In the genomic region with DNA sequence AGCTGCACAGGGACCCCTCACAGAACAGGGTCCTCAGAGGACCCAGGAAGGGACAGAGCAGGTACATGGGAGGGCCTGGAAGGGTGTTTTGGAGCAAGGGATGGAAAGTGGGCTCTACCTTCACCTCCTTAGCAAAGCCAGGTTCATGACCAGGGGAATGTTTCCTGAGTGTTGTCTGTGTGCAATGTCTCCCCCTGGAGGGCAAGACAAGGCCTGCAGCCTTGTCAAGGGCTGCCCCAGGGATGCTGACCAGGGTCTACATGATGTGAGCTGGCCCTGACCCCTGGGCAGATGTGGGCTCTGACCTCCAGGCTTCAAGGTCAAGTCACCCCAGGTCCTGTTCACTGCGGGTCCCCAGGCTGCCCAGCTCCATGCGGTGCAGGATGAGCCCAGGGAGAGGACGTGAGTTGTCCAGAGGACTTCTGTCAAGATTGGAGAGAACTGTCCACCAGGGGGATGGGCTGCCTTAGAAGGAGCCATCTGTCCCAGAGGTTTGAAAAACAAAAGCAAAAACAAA, we compare ENCODE assay signal across 8 cellular contexts. TPM values are rescaled to one million over a fixed set of nuclear protein-coding genes. Genes with fewer than 3 reads are reported as not detected.
A peak's percentile ranks its signal among the peaks of the same experiment; 100 is the strongest.
DNase-seq lines count a peak whose midpoint lies in the region; ATAC-seq and TF ChIP-seq lines count a peak whose summit lies in the region.

No MANE protein-coding gene starts in this region.

- TF ChIP-seq EP300 in suprapubic skin (IDR thresholded peaks at IDR 0.05), result no peak

- no peaks in the 10 kb centered on the region for H3K27me3 ChIP-seq in CD4-positive, alpha-beta T cell (ENCODE audit: control insufficient read depth, insufficient read depth, low read length)
- H3K27me3 ChIP-seq in HAP-1 (ENCODE audit: low read depth) (no peaks in the 10 kb centered on the region), PC-3 (ENCODE audit: low read length) (no peaks in the 10 kb centered on the region), suprapubic skin (no peaks in the 10 kb centered on the region)

- no peaks in the 10 kb centered on the region for H3K36me3 Mint-ChIP-seq in CD4-positive, alpha-beta T cell (ENCODE audit: low read depth)
- peaks cover 2% of the 10 kb centered on the region for H3K36me3 Mint-ChIP-seq in activated T-helper 2 cell treated with anti-CD3 and anti-CD28 coated beads, Interferon-gamma antibody, Interleukin-2, Interleukin-4, amounts not matched to agents 10 μg/mL and 5 μg/mL and 100 μg/mL, durations not matched to agents 14 hours and 24 hours and 36 hours (ENCODE audit: low read depth)

- peak; percentile 85 for ATAC-seq in CD4-positive, alpha-beta T cell (ENCODE audit: poor library complexity)
- peak; percentile 71 for ATAC-seq in PC-3
- ATAC-seq in omental fat pad (ENCODE audit: low FRiP score), result no peak
- no peak for ATAC-seq in GM21825 (IDR thresholded peaks at IDR 0.05; ENCODE audit: unreplicated experiment)

- peaks cover 38% of the 10 kb centered on the region for H3K4me1 Mint-ChIP-seq in CD4-positive, alpha-beta T cell (ENCODE audit: low read depth)
- H3K4me1 Mint-ChIP-seq in activated T-helper 2 cell treated with anti-CD3 and anti-CD28 coated beads, Interferon-gamma antibody, Interleukin-2, Interleukin-4, amounts not matched to agents 10 μg/mL and 5 μg/mL and 100 μg/mL, durations not matched to agents 14 hours and 24 hours and 36 hours (ENCODE audit: low read depth), result peaks cover 38% of the 10 kb centered on the region

- H4K20me1 ChIP-seq in PC-3 (ENCODE audit: low read length), result no peaks in the 10 kb centered on the region

- H3K36me3 ChIP-seq in HAP-1 (replicated peaks) (no peaks in the 10 kb centered on the region), PC-3 (ENCODE audit: low read depth, low read length) (no peaks in the 10 kb centered on the region), suprapubic skin (no peaks in the 10 kb centered on the region)

- BruUV-seq in PC-3 (replicated peaks; lab: Mats Ljungman, UMichigan), result no TSS peak

- H3K79me2 ChIP-seq in PC-3 (ENCODE audit: low read length), result no peaks in the 10 kb centered on the region

- in situ Hi-C loops in HAP-1 (cut with MboI; ENCODE audit: low sequenced_read_pairs), result loop anchor here (5.0 kb wide), 1 partner anchor 77 kb away; no protein-coding TSS in a partner anchor

- 0 out of 2 replicates have a peak overlapping the region, but pooled peaks have one; percentile 17 for H3K4me2 ChIP-seq in PC-3 (ENCODE audit: low read length)

- peak overlapping the region; percentile 72 for H3K4me3 Mint-ChIP-seq in CD4-positive, alpha-beta T cell
- peak overlapping the region; percentile 90 for H3K4me3 Mint-ChIP-seq in activated T-helper 2 cell treated with anti-CD3 and anti-CD28 coated beads, Interferon-gamma antibody, Interleukin-2, Interleukin-4, amounts not matched to agents 10 μg/mL and 5 μg/mL and 100 μg/mL, durations not matched to agents 14 hours and 24 hours and 36 hours (ENCODE audit: low read depth)

- H3F3A ChIP-seq in PC-3 (ENCODE audit: low read length, unreplicated experiment), result no peaks in the 10 kb centered on the region

- H3K27ac ChIP-seq in CD4-positive, alpha-beta T cell (ENCODE audit: low read depth, low read length), result peak overlapping the region; percentile 56
- H3K27ac ChIP-seq in PC-3 (ENCODE audit: low read length), result no peak overlapping the region
- H3K27ac ChIP-seq in suprapubic skin, result peak overlapping the region; percentile 59

- no peak overlapping the region for H3K9ac ChIP-seq in PC-3 (ENCODE audit: low read length)

- peak; percentile 49 to 73 (median 58) for DNase-seq in CD4-positive, alpha-beta T cell
- peak; percentile 40 to 82 for DNase-seq in HAP-1 (ENCODE audit: low spot score in 2 of 2)
- peak; percentile 71 for DNase-seq in PC-3
- DNase-seq in activated T-helper 2 cell treated with anti-CD3 and anti-CD28 coated beads, Interferon-gamma antibody, Interleukin-2, Interleukin-4, amounts not matched to agents 10 μg/mL and 5 μg/mL and 100 μg/mL, durations not matched to agents 14 hours and 24 hours and 36 hours (ENCODE audit: low spot score), result peak; percentile 61
- DNase-seq in foreskin melanocyte, result peak; percentile 59
- DNase-seq in omental fat pad (ENCODE audit: low spot score), result peak; percentile 36
- DNase-seq in suprapubic skin (ENCODE audit: low spot score in 2 of 2), result no peak

- no peaks in the 10 kb centered on the region for H3K27me3 Mint-ChIP-seq in CD4-positive, alpha-beta T cell
- no peaks in the 10 kb centered on the region for H3K27me3 Mint-ChIP-seq in activated T-helper 2 cell treated with anti-CD3 and anti-CD28 coated beads, Interferon-gamma antibody, Interleukin-2, Interleukin-4, amounts not matched to agents 10 μg/mL and 5 μg/mL and 100 μg/mL, durations not matched to agents 14 hours and 24 hours and 36 hours (ENCODE audit: low read depth)

- CTCF ChIA-PET in CD4-positive, alpha-beta T cell (lab: Charles Lee), result interaction anchor here (0.6 to 5.3 kb wide), 5 partner anchors 23 to 109 kb away, joined by 3 to 29 read pairs (median 3); no protein-coding TSS in a partner anchor
- CTCF ChIA-PET in PC-3 (lab: Charles Lee), result interaction anchor here (0.6 kb wide), 2 partner anchors 99 to 262 kb away, joined by 3 to 5 read pairs; no protein-coding TSS in a partner anchor

- H3K4me3 ChIP-seq in HAP-1, result no peak overlapping the region
- H3K4me3 ChIP-seq in PC-3 (ENCODE audit: low read length), result no peak overlapping the region
- no peak overlapping the region for H3K4me3 ChIP-seq in suprapubic skin

- intact Hi-C loops in CD4-positive, alpha-beta T cell (cut with DNase I, micrococcal nuclease), result loop anchor here (1.0 to 5.0 kb wide), 2 partner anchors 79 to 422 kb away; no protein-coding TSS in a partner anchor
- intact Hi-C loops in PC-3 (cut with micrococcal nuclease), result loop anchor here (1.0 kb wide), 1 partner anchor 79 kb away; no protein-coding TSS in a partner anchor
- intact Hi-C loops in activated T-helper 2 cell treated with anti-CD3 and anti-CD28 coated beads, Interferon-gamma antibody, Interleukin-2, Interleukin-4, amounts not matched to agents 10 μg/mL and 5 μg/mL and 100 μg/mL, durations not matched to agents 14 hours and 24 hours and 36 hours (cut with micrococcal nuclease), result loop anchor here (1.0 to 5.0 kb wide), 2 partner anchors 62 to 79 kb away; no protein-coding TSS in a partner anchor

- H3K9me2 ChIP-seq in PC-3 (replicated peaks; ENCODE audit: low read length), result no peaks in the 10 kb centered on the region

- H3K4me1 ChIP-seq in HAP-1, result peaks cover 8% of the 10 kb centered on the region
- peaks cover 18% of the 10 kb centered on the region for H3K4me1 ChIP-seq in PC-3 (ENCODE audit: insufficient read depth, low read length)
- peaks cover 13% of the 10 kb centered on the region for H3K4me1 ChIP-seq in suprapubic skin

- POLR2A ChIA-PET in CD4-positive, alpha-beta T cell (lab: Charles Lee), result interaction anchor here (2.3 kb wide), 1 partner anchor 79 kb away, joined by 16 read pairs; no protein-coding TSS in a partner anchor
- POLR2A ChIA-PET in PC-3 (lab: Charles Lee; ENCODE audit: unreplicated experiment), result no interaction called here

- H3K9me3 ChIP-seq in CD4-positive, alpha-beta T cell (ENCODE audit: control insufficient read depth, low read length), result no peaks in the 10 kb centered on the region
- H3K9me3 ChIP-seq in HAP-1 (no peaks in the 10 kb centered on the region), PC-3 (ENCODE audit: low read length) (no peaks in the 10 kb centered on the region), suprapubic skin (no peaks in the 10 kb centered on the region)

- H3K27ac Mint-ChIP-seq in CD4-positive, alpha-beta T cell, result peak overlapping the region; percentile 63
- peak overlapping the region; percentile 95 for H3K27ac Mint-ChIP-seq in activated T-helper 2 cell treated with anti-CD3 and anti-CD28 coated beads, Interferon-gamma antibody, Interleukin-2, Interleukin-4, amounts not matched to agents 10 μg/mL and 5 μg/mL and 100 μg/mL, durations not matched to agents 14 hours and 24 hours and 36 hours

- H2AFZ ChIP-seq in PC-3 (ENCODE audit: low read length), result no peak overlapping the region

- TF ChIP-seq CTCF in CD4-positive, alpha-beta T cell (IDR thresholded peaks at IDR 0.05), result peak; percentile 89
- TF ChIP-seq CTCF in PC-3 (conservative IDR thresholded peaks at IDR 0.05; ENCODE audit: low read depth, low read length), result peak; percentile 84
- TF ChIP-seq CTCF in omental fat pad (IDR thresholded peaks at IDR 0.05), result peak in 1 of 3 donors; percentile 24
- TF ChIP-seq CTCF in suprapubic skin (IDR thresholded peaks at IDR 0.05), result peak; percentile 69 to 83

- WGBS in suprapubic skin, result 67% methylated on average over 3 of the region's 3 CpGs

- no peak for TF ChIP-seq POLR2A in suprapubic skin (IDR thresholded peaks at IDR 0.05)

- no peaks in the 10 kb centered on the region for H3K9me3 Mint-ChIP-seq in CD4-positive, alpha-beta T cell
- H3K9me3 Mint-ChIP-seq in activated T-helper 2 cell treated with anti-CD3 and anti-CD28 coated beads, Interferon-gamma antibody, Interleukin-2, Interleukin-4, amounts not matched to agents 10 μg/mL and 5 μg/mL and 100 μg/mL, durations not matched to agents 14 hours and 24 hours and 36 hours, result no peaks in the 10 kb centered on the region

RNA-seq across cellular contexts. Expression of a gene that starts 1.0 kb away (rescaled TPM):
- total RNA-seq in CD4-positive, alpha-beta T cell, result 1 to 10 TPM; 1.2 to 2.0 TPM
- total RNA-seq in PC-3 (2014; rRNA removed) (0.81 and 0.95 TPM in 2 replicates), omental fat pad (10 to 100 TPM in 3 of 4 donors, 1 to 10 TPM in 1; 2.4 to 36.9 (median 23.0) TPM), suprapubic skin (1 to 10 TPM; 2.0 to 9.9 (median 3.9) TPM)
- total RNA-seq in activated T-helper 2 cell treated with anti-CD3 and anti-CD28 coated beads, Interferon-gamma antibody, Interleukin-2, Interleukin-4, amounts not matched to agents 10 μg/mL and 5 μg/mL and 100 μg/mL, durations not matched to agents 14 hours and 24 hours and 36 hours, result 7.1 and 8.5 TPM in 2 replicates

Comparison
In these comparisons a context has a peak if more than half of its experiments do, and no peak if none do; other contexts are left out.
1. ATAC-seq: peak in CD4-positive, alpha-beta T cell (single experiment) and PC-3 (single experiment); none in omental fat pad (single experiment) and GM21825 (single experiment).
2. DNase-seq: peak in CD4-positive, alpha-beta T cell (10 of 10), HAP-1 (2 of 2), PC-3 (single experiment), activated T-helper 2 cell treated with anti-CD3 and anti-CD28 coated beads, Interferon-gamma antibody, Interleukin-2, Interleukin-4, amounts not matched to agents 10 μg/mL and 5 μg/mL and 100 μg/mL, durations not matched to agents 14 hours and 24 hours and 36 hours (single experiment), foreskin melanocyte (single experiment) and omental fat pad (single experiment); none in suprapubic skin (0 of 2).